In genomic region chr10:7601023-7601656, GRCh38 we compare ENCODE assay signal across 11 cellular contexts.
"Had no signal": no experiment of that assay in that cellular context is flagged by ENCODE, and none has a peak within 500 bp of the region (broad histone marks: within the 10 kb centered on the region; RNA-seq: fewer than 3 reads in every experiment).

No MANE protein-coding gene starts in this region.

- H3K9me3 ChIP-seq: suprapubic skin had no signal

- H3K27ac ChIP-seq: cardiac muscle cell, parathyroid adenoma, suprapubic skin had no signal

- H3K27me3 ChIP-seq: cardiac muscle cell, suprapubic skin had no signal

- H3K36me3 ChIP-seq: cardiac muscle cell, suprapubic skin had no signal

- H3K4me1 ChIP-seq: parathyroid adenoma, suprapubic skin had no signal

- H3K4me3 ChIP-seq: cardiac muscle cell, lung, suprapubic skin had no signal

- DNase-seq: activated CD4-positive, alpha-beta T cell treated with anti-CD3 and anti-CD28 coated beads, Interleukin-2, amount 50 U/mL, for 1 hour; activated gamma-delta T cell; activated T-cell treated with anti-CD3 and anti-CD28 coated beads, Interleukin-2, amount 50 U/mL, for 24 hours; hippocampal formation; midbrain; naive B cell had no signal

- H3K9ac ChIP-seq: parathyroid adenoma had no signal

- ATAC-seq: stimulated activated effector memory CD8-positive, alpha-beta T cell treated with anti-CD3 and anti-CD28 coated beads, Interleukin-12 subunit alpha, Interleukin-12 subunit beta, amount 100 ng/mL, for 72 hours had no signal
